ENCODE assay signal across 9 cellular contexts in the genomic region with DNA sequence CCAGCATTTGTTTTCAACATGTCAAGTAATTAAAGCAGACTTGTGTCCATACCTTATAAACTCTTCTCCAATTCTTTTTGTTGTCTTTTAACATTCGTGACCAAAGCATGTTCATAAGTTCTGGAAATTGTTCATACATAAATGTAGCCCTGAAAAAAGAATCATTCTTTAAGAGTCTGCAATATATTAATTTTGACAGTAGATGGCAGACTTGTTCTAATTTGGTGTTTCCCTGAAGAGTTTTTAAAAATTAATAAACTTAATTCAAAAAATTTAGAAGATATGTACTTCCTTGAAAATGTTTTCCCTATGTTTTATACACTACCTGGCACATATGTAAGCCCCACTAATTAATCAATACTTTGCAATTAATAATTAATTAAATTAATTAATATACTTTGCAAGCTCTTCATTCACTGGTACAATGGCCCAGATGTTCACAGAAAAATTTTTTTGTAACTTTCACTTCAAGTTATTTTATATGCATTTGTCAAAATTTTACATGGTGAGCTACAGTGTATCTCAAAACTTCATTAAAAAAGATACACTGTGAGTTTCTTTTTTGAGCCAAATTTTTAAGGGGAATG. TPM values are rescaled to one million over a fixed set of nuclear protein-coding genes. Genes with fewer than 3 reads are reported as not detected.
A peak's percentile ranks its signal among the peaks of the same experiment; 100 is the strongest.
DNase-seq lines count a peak whose midpoint lies in the region; ATAC-seq and TF ChIP-seq lines count a peak whose summit lies in the region.
"Had no signal": no experiment of that assay in that cellular context is flagged by ENCODE, and none has a peak within 500 bp of the region (broad histone marks: within the 10 kb centered on the region; RNA-seq: fewer than 3 reads in every experiment).

No MANE protein-coding gene starts in this region.

- H2BK20ac ChIP-seq in IMR-90 (ENCODE audit: low read depth, low read length) = no peak overlapping the region

- no peak overlapping the region for H3K4me3 Mint-ChIP-seq in CD8-positive, alpha-beta T cell
- no peak overlapping the region for H3K4me3 Mint-ChIP-seq in brain
- H3K4me3 Mint-ChIP-seq in nephron progenitor cell = no peak overlapping the region
- H3K4me3 Mint-ChIP-seq: activated naive CD4-positive, alpha-beta T cell treated with anti-CD3 and anti-CD28 coated beads for 36 hours had no signal

- H3K36me3 ChIP-seq in CD8-positive, alpha-beta T cell (ENCODE audit: insufficient read depth, low read length) = peaks cover 12% of the 10 kb centered on the region
- peaks cover 17% of the 10 kb centered on the region for H3K36me3 ChIP-seq in IMR-90 (ENCODE audit: control insufficient read depth, insufficient read depth, low read length)

- no peak overlapping the region for H2BK15ac ChIP-seq in IMR-90 (ENCODE audit: low read depth, low read length)

- H4K8ac ChIP-seq in IMR-90 (ENCODE audit: low read depth in 2 of 2, low read length in 2 of 2) = no peak overlapping the region

- H2AFZ ChIP-seq in IMR-90 (replicated peaks; ENCODE audit: low read length, poor library complexity) = no peak overlapping the region

- H3K14ac ChIP-seq in IMR-90 (replicated peaks; ENCODE audit: low read depth, low read length) = no peak overlapping the region

- DNase-seq in CD8-positive, alpha-beta T cell = no peak
- DNase-seq in IMR-90 = peak; percentile 29
- no peak for DNase-seq in nephron progenitor cell
- DNase-seq in retina = no peak
- DNase-seq in NCI-H187 treated with DMSO at 0.1 percent for 48 hours (lab: John Stamatoyannopoulos, UW) = no peak
- DNase-seq: activated naive CD4-positive, alpha-beta T cell treated with anti-CD3 and anti-CD28 coated beads for 36 hours had no signal

- H3K27ac Mint-ChIP-seq in CD8-positive, alpha-beta T cell = no peak overlapping the region
- peak overlapping the region in 1 of 5 experiments; percentile 0 for H3K27ac Mint-ChIP-seq in brain
- no peak overlapping the region for H3K27ac Mint-ChIP-seq in nephron progenitor cell
- H3K27ac Mint-ChIP-seq: activated naive CD4-positive, alpha-beta T cell treated with anti-CD3 and anti-CD28 coated beads for 36 hours had no signal

- no peak overlapping the region for H4K91ac ChIP-seq in IMR-90 (ENCODE audit: insufficient read depth, low read depth, low read length)

- no peaks in the 10 kb centered on the region for H3K27me3 ChIP-seq in CD8-positive, alpha-beta T cell (ENCODE audit: insufficient read depth, low read length)
- H3K27me3 ChIP-seq in IMR-90 (ENCODE audit: control insufficient read depth, insufficient read depth, low read length) = no peaks in the 10 kb centered on the region

- no peak overlapping the region for H2BK120ac ChIP-seq in IMR-90 (ENCODE audit: low read depth, low read length)

- H3K36me3 Mint-ChIP-seq in CD8-positive, alpha-beta T cell = peaks cover 47% of the 10 kb centered on the region
- peaks cover 22% of the 10 kb centered on the region for H3K36me3 Mint-ChIP-seq in brain
- H3K36me3 Mint-ChIP-seq in nephron progenitor cell (ENCODE audit: low read depth) = peaks cover 32% of the 10 kb centered on the region

- H3K4me1 Mint-ChIP-seq in CD8-positive, alpha-beta T cell (ENCODE audit: low read depth) = peaks cover 18% of the 10 kb centered on the region
- H3K4me1 Mint-ChIP-seq in brain = peaks cover 57% of the 10 kb centered on the region
- H3K4me1 Mint-ChIP-seq in nephron progenitor cell = peaks cover 20% of the 10 kb centered on the region

- intact Hi-C loops in CD8-positive, alpha-beta T cell (cut with DNase I, micrococcal nuclease) = loop anchor here (1.0 to 10.0 kb wide), 6 partner anchors 102 to 1316 kb away; no protein-coding TSS in a partner anchor
- intact Hi-C loops in IMR-90 (cut with micrococcal nuclease) = loop anchor here (1.0 to 10.0 kb wide), 4 partner anchors 102 to 358 kb away; no protein-coding TSS in a partner anchor

- no peak overlapping the region for H3K18ac ChIP-seq in IMR-90 (ENCODE audit: low read depth, low read length)

- ATAC-seq in CD8-positive, alpha-beta T cell = peak; percentile 34
- peak; percentile 44 for ATAC-seq in IMR-90 (ENCODE audit: low read depth)
- no peak for ATAC-seq in HG02970 (IDR thresholded peaks at IDR 0.05; ENCODE audit: low FRiP score, unreplicated experiment)
- ATAC-seq in HG03442 (IDR thresholded peaks at IDR 0.05; ENCODE audit: unreplicated experiment) = no peak

- no peak overlapping the region for H4K5ac ChIP-seq in IMR-90 (ENCODE audit: low read depth, low read length)

- no peak overlapping the region for H3K23ac ChIP-seq in IMR-90 (ENCODE audit: low read depth, low read length)

- H4K20me1 ChIP-seq in IMR-90 (ENCODE audit: insufficient read depth, low read length) = peaks cover 31% of the 10 kb centered on the region

- H3K4ac ChIP-seq in IMR-90 (ENCODE audit: low read depth, low read length) = no peak overlapping the region

- peaks cover 3% of the 10 kb centered on the region for H3K9me3 Mint-ChIP-seq in CD8-positive, alpha-beta T cell
- H3K9me3 Mint-ChIP-seq in brain = peaks cover 0 to 2% (median 0%) of the 10 kb centered on the region in 5 experiments
- no peaks in the 10 kb centered on the region for H3K9me3 Mint-ChIP-seq in nephron progenitor cell
- H3K9me3 Mint-ChIP-seq: activated naive CD4-positive, alpha-beta T cell treated with anti-CD3 and anti-CD28 coated beads for 36 hours had no signal

- H2AK9ac ChIP-seq in IMR-90 (replicated peaks; ENCODE audit: low read depth, low read length, poor library complexity) = no peak overlapping the region

- no peaks in the 10 kb centered on the region for H3K27me3 Mint-ChIP-seq in CD8-positive, alpha-beta T cell (ENCODE audit: low read depth)
- no peaks in the 10 kb centered on the region for H3K27me3 Mint-ChIP-seq in brain
- H3K27me3 Mint-ChIP-seq in nephron progenitor cell (ENCODE audit: low read depth, poor library complexity) = no peaks in the 10 kb centered on the region

- H3K9ac ChIP-seq in IMR-90 (ENCODE audit: low read depth, low read length) = no peak overlapping the region

- dilution Hi-C loops in IMR-90 (cut with HindIII; ENCODE audit: low sequenced_read_pairs, unreplicated experiment) = loop anchor here (25.0 kb wide), 1 partner anchor 196 kb away; no protein-coding TSS in a partner anchor

- TF ChIP-seq RAD21 in IMR-90 (IDR thresholded peaks at IDR 0.05; ENCODE audit: low read length) = peak; percentile 59

- H3K4me1 ChIP-seq in CD8-positive, alpha-beta T cell (ENCODE audit: insufficient read depth, low read length) = no peaks in the 10 kb centered on the region
- H3K4me1 ChIP-seq in IMR-90 (ENCODE audit: control insufficient read depth, insufficient read depth, low read length) = peaks cover 5% of the 10 kb centered on the region

- peak; percentile 84 for TF ChIP-seq CTCF in CD8-positive, alpha-beta T cell (IDR thresholded peaks at IDR 0.05)
- TF ChIP-seq CTCF in IMR-90 (conservative IDR thresholded peaks at IDR 0.05; ENCODE audit: low read depth, low read length) (peak; percentile 65), brain (conservative IDR thresholded peaks at IDR 0.05) (peak; percentile 83 to 86), nephron progenitor cell (IDR thresholded peaks at IDR 0.05) (peak; percentile 56)

- H3K9me3 ChIP-seq in CD8-positive, alpha-beta T cell (ENCODE audit: low read length) = no peaks in the 10 kb centered on the region
- no peaks in the 10 kb centered on the region for H3K9me3 ChIP-seq in IMR-90 (ENCODE audit: control insufficient read depth, insufficient read depth, low read length)

- H3K4me3 ChIP-seq in CD8-positive, alpha-beta T cell (ENCODE audit: low read depth, low read length) = no peak overlapping the region
- no peak overlapping the region for H3K4me3 ChIP-seq in IMR-90 (ENCODE audit: insufficient read depth, low read depth, low read length)

- H3K56ac ChIP-seq in IMR-90 (ENCODE audit: extremely low read depth, insufficient read depth, low read length) = no peak overlapping the region

- no TSS peak for BruUV-seq in IMR-90 (replicated peaks; lab: Mats Ljungman, UMichigan)

- H3K27ac ChIP-seq in CD8-positive, alpha-beta T cell (ENCODE audit: low read depth, low read length) = no peak overlapping the region
- H3K27ac ChIP-seq in IMR-90 (ENCODE audit: insufficient read depth, low read length) = no peak overlapping the region

- in situ Hi-C loops in IMR-90 (cut with MboI; ENCODE audit: low sequenced_read_pairs) = no loop called here

- H3K9me1 ChIP-seq in IMR-90 (ENCODE audit: insufficient read depth, low read length) = peaks cover under 1% of the 10 kb centered on the region; the same call in 1 of the 2 replicates

- H2BK5ac ChIP-seq in IMR-90 (ENCODE audit: low read depth, low read length, poor library complexity, severe bottlenecking) = no peak overlapping the region

- CTCF ChIA-PET in CD8-positive, alpha-beta T cell (lab: Charles Lee) = interaction anchor here (0.6 to 4.4 kb wide), 17 partner anchors 10 to 1286 kb away, joined by 3 to 64 read pairs (median 4); no protein-coding TSS in a partner anchor
- CTCF ChIA-PET in IMR-90 (lab: Yijun Ruan, JAX) = interaction anchor here (0.7 to 1.6 kb wide), 8 partner anchors 11 to 178 kb away, joined by 3 to 8 read pairs (median 3); no protein-coding TSS in a partner anchor

- POLR2A ChIA-PET in CD8-positive, alpha-beta T cell (lab: Charles Lee) = interaction anchor here (0.8 kb wide), 1 partner anchor 12 kb away, joined by 3 read pairs; no protein-coding TSS in a partner anchor
- POLR2A ChIA-PET in IMR-90 (lab: Charles Lee; ENCODE audit: unreplicated experiment) = no interaction called here

- TF ChIP-seq POLR2A in IMR-90 (IDR thresholded peaks at IDR 0.05; ENCODE audit: low read depth, low read length) = no peak

- no peak overlapping the region for H3K4me2 ChIP-seq in IMR-90 (ENCODE audit: low read depth, low read length)

- WGBS in IMR-90 (ENCODE audit: extremely low coverage in 2 of 2, insufficient read length in 1 of 2), 2 experiments = no CpG with 5 or more reads among the region's 1 CpG

- H3K79me1 ChIP-seq in IMR-90 (ENCODE audit: low read depth in 1 of 2, low read length in 2 of 2) = peaks cover 14 to 33% of the 10 kb centered on the region in 2 experiments

- no peak overlapping the region for H2AK5ac ChIP-seq in IMR-90 (ENCODE audit: low read depth, low read length)

TF ChIP-seq in IMR-90, 13 proteins besides CTCF, POLR2A, EP300 and RAD21:
- TF ChIP-seq MAZ (IDR thresholded peaks at IDR 0.05; ENCODE audit: borderline replicate concordance, low read depth, low read length) = no peak
- TF ChIP-seq SMC3 (IDR thresholded peaks at IDR 0.05; ENCODE audit: low read depth, low read length) = peak; percentile 42; the same call in 1 of the 2 replicates

RNA-seq across cellular contexts. Expression of a gene that starts 42.2 kb away (rescaled TPM):
- 100 to 1,000 TPM in 1 of 2 experiments, 10 to 100 TPM in 1; 94.7 to 101 TPM for total RNA-seq in CD8-positive, alpha-beta T cell
- total RNA-seq in IMR-90 (2012; rRNA removed) = 124 and 146 TPM in 2 replicates
- 110 and 144 TPM in 2 replicates for polyA plus RNA-seq in IMR-90 (2012; rRNA removed)
- 71.6 and 72.6 TPM in 2 replicates for polyA plus RNA-seq in IMR-90 (2012; cell fraction: cytosol; rRNA removed)
- 135 and 230 TPM in 2 replicates for polyA plus RNA-seq in IMR-90 (2012; cell fraction: nucleus; rRNA removed; ENCODE audit: low replicate concordance)
- polyA plus RNA-seq in brain (ENCODE audit: insufficient read depth, low read depth, low replicate concordance) = 25.8 TPM

Comparison
In these comparisons a context has a peak if more than half of its experiments do, and no peak if none do; other contexts are left out.
1. ATAC-seq: peak in CD8-positive, alpha-beta T cell (single experiment) and IMR-90 (single experiment); none in HG02970 (single experiment) and HG03442 (single experiment).
2. Peak in every context shown above with its lines, with median percentiles within 50 percentile points of each other: CTCF ChIP-seq.